In the genomic region with DNA sequence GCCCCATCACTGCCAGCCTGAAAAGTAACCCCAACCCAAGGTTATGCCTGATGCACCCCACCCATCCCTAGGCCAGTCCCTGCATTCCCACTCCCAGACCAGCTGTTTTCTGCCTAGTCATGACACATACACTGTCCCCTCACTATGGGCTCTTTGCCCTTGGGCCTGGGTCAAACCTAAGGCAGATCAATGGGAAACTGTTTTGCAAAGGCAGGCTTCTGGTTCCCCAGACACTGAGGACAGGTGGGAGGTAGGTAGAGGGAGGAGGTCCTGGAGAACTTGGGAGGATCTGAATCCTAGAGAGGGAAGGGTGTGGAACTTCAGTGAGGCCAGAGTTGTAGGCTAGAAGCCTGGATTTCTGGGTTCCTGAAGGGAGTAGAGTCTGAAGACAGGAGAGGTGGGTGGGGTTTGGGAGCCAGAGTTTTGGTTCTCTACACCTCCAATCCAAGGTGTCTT, we compare ENCODE assay signal across 1 cellular context.
TF ChIP-seq lines count a peak whose summit lies in the region.

No MANE protein-coding gene starts in this region.

TF ChIP-seq in HepG2, 621 proteins besides CTCF, POLR2A, EP300 and RAD21 (continued from another document):
- TF ChIP-seq NR2F2 (IDR thresholded peaks at IDR 0.05; ENCODE audit: borderline replicate concordance, low read depth) (no peak), MXD3 (CRISPR knock-in tag; IDR thresholded peaks at IDR 0.05) (no peak), HNRNPUL1 (IDR thresholded peaks at IDR 0.05; ENCODE audit: low read depth, low read length) (no peak), UBTF (CRISPR knock-in tag; IDR thresholded peaks at IDR 0.05) (no peak), ARID2 (CRISPR knock-in tag; IDR thresholded peaks at IDR 0.05; ENCODE audit: borderline replicate concordance) (0 out of 2 replicates have a peak, but pooled peaks have one; percentile 24), TGIF2 (CRISPR knock-in tag; IDR thresholded peaks at IDR 0.05) (peak; percentile 59; the same call in 1 of the 2 replicates), ZBTB21 (CRISPR knock-in tag; IDR thresholded peaks at IDR 0.05) (no peak), ZNF354B (CRISPR knock-in tag; IDR thresholded peaks at IDR 0.05) (no peak), CREM (IDR thresholded peaks at IDR 0.05) (no peak), CREM (CRISPR knock-in tag; IDR thresholded peaks at IDR 0.05) (no peak), JUNB (CRISPR knock-in tag; IDR thresholded peaks at IDR 0.05; ENCODE audit: borderline replicate concordance) (0 out of 2 replicates have a peak, but pooled peaks have one; percentile 27), ZNF720 (CRISPR knock-in tag; IDR thresholded peaks at IDR 0.05) (no peak), CBX2 (IDR thresholded peaks at IDR 0.05; ENCODE audit: low read depth, low read length) (no peak), CBX2 (CRISPR knock-in tag; IDR thresholded peaks at IDR 0.05; ENCODE audit: low read depth) (no peak), RCOR2 (CRISPR knock-in tag; IDR thresholded peaks at IDR 0.05) (no peak), NR2F1 (CRISPR knock-in tag; IDR thresholded peaks at IDR 0.05) (0 out of 4 replicates have a peak, but pooled peaks of 1 of the 2 experiments have one; percentile 11), NFRKB (IDR thresholded peaks at IDR 0.05) (no peak), NFE2L2 (IDR thresholded peaks at IDR 0.05; ENCODE audit: low read length) (peak; percentile 83), ZNF775 (CRISPR knock-in tag; IDR thresholded peaks at IDR 0.05; ENCODE audit: borderline replicate concordance) (no peak), ADNP (CRISPR knock-in tag; IDR thresholded peaks at IDR 0.05) (no peak), EED (CRISPR knock-in tag; IDR thresholded peaks at IDR 0.05) (no peak), CSRNP1 (CRISPR knock-in tag; IDR thresholded peaks at IDR 0.05) (peak; percentile 83; the same call in 1 of the 2 replicates), HBP1 (CRISPR knock-in tag; IDR thresholded peaks at IDR 0.05; ENCODE audit: low read depth) (0 out of 2 replicates have a peak, but pooled peaks have one; percentile 64), NFKB2 (CRISPR knock-in tag; IDR thresholded peaks at IDR 0.05; ENCODE audit: borderline replicate concordance) (no peak), ZNF121 (CRISPR knock-in tag; IDR thresholded peaks at IDR 0.05) (no peak), ZSCAN29 (CRISPR knock-in tag; conservative IDR thresholded peaks at IDR 0.05) (0 out of 2 replicates have a peak, but pooled peaks have one; percentile 20), MEIS1 (CRISPR knock-in tag; IDR thresholded peaks at IDR 0.05; ENCODE audit: borderline replicate concordance) (peak; percentile 54), SMAD3 (CRISPR knock-in tag; IDR thresholded peaks at IDR 0.05) (0 out of 2 replicates have a peak, but pooled peaks have one; percentile 20), ZFP1 (CRISPR knock-in tag; IDR thresholded peaks at IDR 0.05) (no peak), KAT7 (CRISPR knock-in tag; IDR thresholded peaks at IDR 0.05; ENCODE audit: borderline replicate concordance) (no peak), ZNF441 (CRISPR knock-in tag; IDR thresholded peaks at IDR 0.05; ENCODE audit: borderline replicate concordance) (peak; percentile 54; the same call in 1 of the 2 replicates), TEF (CRISPR knock-in tag; IDR thresholded peaks at IDR 0.05) (no peak), NFE2 (CRISPR knock-in tag; IDR thresholded peaks at IDR 0.05) (peak; percentile 75; the same call in 1 of the 2 replicates), ERF (CRISPR knock-in tag; IDR thresholded peaks at IDR 0.05) (no peak), HCFC1 (IDR thresholded peaks at IDR 0.05; ENCODE audit: low read depth, low read length) (no peak), ZNF543 (CRISPR knock-in tag; IDR thresholded peaks at IDR 0.05) (no peak)
- TF ChIP-seq, protein P1, sequence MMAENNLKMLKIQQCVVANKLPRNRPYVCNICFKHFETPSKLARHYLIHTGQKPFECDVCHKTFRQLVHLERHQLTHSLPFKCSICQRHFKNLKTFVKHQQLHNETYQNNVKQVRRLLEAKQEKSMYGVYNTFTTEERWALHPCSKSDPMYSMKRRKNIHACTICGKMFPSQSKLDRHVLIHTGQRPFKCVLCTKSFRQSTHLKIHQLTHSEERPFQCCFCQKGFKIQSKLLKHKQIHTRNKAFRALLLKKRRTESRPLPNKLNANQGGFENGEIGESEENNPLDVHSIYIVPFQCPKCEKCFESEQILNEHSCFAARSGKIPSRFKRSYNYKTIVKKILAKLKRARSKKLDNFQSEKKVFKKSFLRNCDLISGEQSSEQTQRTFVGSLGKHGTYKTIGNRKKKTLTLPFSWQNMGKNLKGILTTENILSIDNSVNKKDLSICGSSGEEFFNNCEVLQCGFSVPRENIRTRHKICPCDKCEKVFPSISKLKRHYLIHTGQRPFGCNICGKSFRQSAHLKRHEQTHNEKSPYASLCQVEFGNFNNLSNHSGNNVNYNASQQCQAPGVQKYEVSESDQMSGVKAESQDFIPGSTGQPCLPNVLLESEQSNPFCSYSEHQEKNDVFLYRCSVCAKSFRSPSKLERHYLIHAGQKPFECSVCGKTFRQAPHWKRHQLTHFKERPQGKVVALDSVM (CRISPR knock-in tag; IDR thresholded peaks at IDR 0.05): no peak
- TF ChIP-seq, protein P2, sequence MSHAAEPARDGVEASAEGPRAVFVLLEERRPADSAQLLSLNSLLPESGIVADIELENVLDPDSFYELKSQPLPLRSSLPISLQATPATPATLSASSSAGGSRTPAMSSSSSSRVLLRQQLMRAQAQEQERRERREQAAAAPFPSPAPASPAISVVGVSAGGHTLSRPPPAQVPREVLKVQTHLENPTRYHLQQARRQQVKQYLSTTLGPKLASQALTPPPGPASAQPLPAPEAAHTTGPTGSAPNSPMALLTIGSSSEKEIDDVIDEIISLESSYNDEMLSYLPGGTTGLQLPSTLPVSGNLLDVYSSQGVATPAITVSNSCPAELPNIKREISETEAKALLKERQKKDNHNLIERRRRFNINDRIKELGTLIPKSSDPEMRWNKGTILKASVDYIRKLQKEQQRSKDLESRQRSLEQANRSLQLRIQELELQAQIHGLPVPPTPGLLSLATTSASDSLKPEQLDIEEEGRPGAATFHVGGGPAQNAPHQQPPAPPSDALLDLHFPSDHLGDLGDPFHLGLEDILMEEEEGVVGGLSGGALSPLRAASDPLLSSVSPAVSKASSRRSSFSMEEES (CRISPR knock-in tag; IDR thresholded peaks at IDR 0.05): no peak
- TF ChIP-seq, protein P3, sequence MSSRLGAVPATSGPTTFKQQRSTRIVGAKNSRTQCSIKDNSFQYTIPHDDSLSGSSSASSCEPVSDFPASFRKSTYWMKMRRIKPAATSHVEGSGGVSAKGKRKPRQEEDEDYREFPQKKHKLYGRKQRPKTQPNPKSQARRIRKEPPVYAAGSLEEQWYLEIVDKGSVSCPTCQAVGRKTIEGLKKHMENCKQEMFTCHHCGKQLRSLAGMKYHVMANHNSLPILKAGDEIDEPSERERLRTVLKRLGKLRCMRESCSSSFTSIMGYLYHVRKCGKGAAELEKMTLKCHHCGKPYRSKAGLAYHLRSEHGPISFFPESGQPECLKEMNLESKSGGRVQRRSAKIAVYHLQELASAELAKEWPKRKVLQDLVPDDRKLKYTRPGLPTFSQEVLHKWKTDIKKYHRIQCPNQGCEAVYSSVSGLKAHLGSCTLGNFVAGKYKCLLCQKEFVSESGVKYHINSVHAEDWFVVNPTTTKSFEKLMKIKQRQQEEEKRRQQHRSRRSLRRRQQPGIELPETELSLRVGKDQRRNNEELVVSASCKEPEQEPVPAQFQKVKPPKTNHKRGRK (CRISPR knock-in tag; IDR thresholded peaks at IDR 0.05): no peak
